Comparison of ENCODE assay signal across 13 cellular contexts in the genomic region with DNA sequence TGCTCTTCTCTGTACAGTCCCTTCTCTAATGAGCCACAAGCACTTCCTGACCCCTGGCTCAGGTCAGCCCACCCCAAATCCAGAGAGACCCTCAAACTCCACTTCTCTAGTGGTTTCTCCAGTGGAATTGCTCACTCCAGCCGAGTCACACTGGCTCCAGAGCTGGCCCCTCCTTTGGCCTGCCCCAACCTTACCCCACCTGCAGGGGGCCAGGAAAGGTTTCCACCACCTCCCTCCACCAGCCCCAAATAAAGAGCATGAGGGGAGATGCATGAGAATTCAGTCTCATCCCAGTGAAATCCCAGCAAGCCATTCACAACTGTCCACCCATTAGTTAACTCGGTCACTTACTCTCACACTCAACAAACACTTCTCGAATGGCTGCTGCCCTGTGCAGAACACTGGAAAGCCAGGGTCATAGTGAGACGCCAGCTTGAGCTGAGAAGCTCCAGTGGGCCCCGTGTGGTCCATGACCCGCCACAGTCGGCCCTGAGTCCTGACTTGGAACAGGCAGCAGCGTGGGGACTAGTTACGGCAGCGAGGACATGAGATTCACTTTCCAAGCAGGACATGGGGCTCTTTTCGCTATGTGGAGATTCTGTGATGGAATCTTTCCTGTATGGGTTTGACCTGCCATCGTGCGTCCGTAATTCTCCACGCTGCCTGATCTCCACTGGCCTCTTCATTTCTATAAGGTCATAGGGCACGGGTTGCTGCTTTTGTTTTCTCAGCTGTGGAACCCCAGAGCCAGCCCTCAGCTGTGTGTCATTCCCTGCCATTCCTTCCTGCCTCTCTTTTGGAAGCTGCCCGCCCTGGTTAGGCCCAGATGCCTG. TPM values are rescaled to one million over a fixed set of nuclear protein-coding genes. Genes with fewer than 3 reads are reported as not detected.
DNase-seq lines count a peak whose midpoint lies in the region; TF ChIP-seq lines count a peak whose summit lies in the region.
"Had no signal": no experiment of that assay in that cellular context is flagged by ENCODE, and none has a peak within 500 bp of the region (broad histone marks: within the 10 kb centered on the region; RNA-seq: fewer than 3 reads in every experiment).

No MANE protein-coding gene starts in this region.

- no peak overlapping the region for H3K27ac ChIP-seq in BLaER1 treated with 17β-estradiol and CSF1 and Interleukin-3, amounts not matched to agents 10 nM and 100 nM
- H3K27ac ChIP-seq in HEK293 (ENCODE audit: extremely low read depth, low read depth, low read length) (no peak overlapping the region), mesenchymal stem cell (ENCODE audit: low read length, poor library complexity, severe bottlenecking) (peak overlapping the region; percentile 89), MM.1S (ENCODE audit: low read length) (no peak overlapping the region)

- H2BK120ac ChIP-seq in mesenchymal stem cell (ENCODE audit: low read depth, low read length): no peak overlapping the region

- in situ Hi-C loops in astrocyte of the cerebellum (cut with HindIII; ENCODE audit: low sequenced_read_pairs): no loop called here

- no peak overlapping the region for H3K9ac ChIP-seq in BLaER1 treated with 17β-estradiol and CSF1 and Interleukin-3, amounts not matched to agents 10 nM and 100 nM
- H3K9ac ChIP-seq in mesenchymal stem cell (ENCODE audit: low read length) (no peak overlapping the region), MM.1S (ENCODE audit: low read length) (no peak overlapping the region)

- POLR2A ChIA-PET in HEK293 (lab: Yijun Ruan, JAX): no interaction called here

- H2AFZ ChIP-seq in mesenchymal stem cell (ENCODE audit: low read depth, low read length): no peak overlapping the region
- H2AFZ ChIP-seq in MM.1S (ENCODE audit: low read length): no peak overlapping the region

- peaks cover 47 to 72% (median 60%) of the 10 kb centered on the region in 10 experiments for H3K4me1 ChIP-seq in BLaER1 treated with 17β-estradiol and CSF1 and Interleukin-3, amounts not matched to agents 10 nM and 100 nM
- no peaks in the 10 kb centered on the region for H3K4me1 ChIP-seq in HEK293 (ENCODE audit: control insufficient read depth, insufficient read depth, low read length)
- H3K4me1 ChIP-seq in mesenchymal stem cell (ENCODE audit: control insufficient read depth, insufficient read depth, low read depth, low read length): peaks cover 70% of the 10 kb centered on the region
- peaks cover 23% of the 10 kb centered on the region for H3K4me1 ChIP-seq in MM.1S (ENCODE audit: low read length)

- no peak for TF ChIP-seq CTCF in HEK293 (tag by site-specific recombination; IDR thresholded peaks at IDR 0.05)
- peak; percentile 13 for TF ChIP-seq CTCF in astrocyte of the cerebellum (IDR thresholded peaks at IDR 0.05; ENCODE audit: low read depth, low read length, missing control alignments)
- no peak for TF ChIP-seq CTCF in MM.1S (IDR thresholded peaks at IDR 0.05; ENCODE audit: low read length)

- H3K36me3 ChIP-seq in BLaER1 treated with 17β-estradiol and CSF1 and Interleukin-3, amounts not matched to agents 10 nM and 100 nM: no peaks in the 10 kb centered on the region
- H3K36me3 ChIP-seq in HEK293 (ENCODE audit: control insufficient read depth in 2 of 2, insufficient read depth in 1 of 2, low read length in 2 of 2) (no peaks in the 10 kb centered on the region), mesenchymal stem cell (ENCODE audit: control insufficient read depth in 1 of 2, insufficient read depth in 2 of 2, low read depth in 1 of 2, low read length in 2 of 2) (no peaks in the 10 kb centered on the region), MM.1S (replicated peaks; ENCODE audit: insufficient read depth, low read length) (no peaks in the 10 kb centered on the region)

- peak overlapping the region; percentile 19 for H2AK5ac ChIP-seq in mesenchymal stem cell (ENCODE audit: low read length, severe bottlenecking)

- H3K14ac ChIP-seq in mesenchymal stem cell (ENCODE audit: low read length in 2 of 2): no peak overlapping the region

- CTCF ChIA-PET in HEK293 (lab: Yijun Ruan, JAX): interaction anchor here (0.9 to 1.5 kb wide), 3 partner anchors 12 to 54 kb away, joined by 3 to 4 read pairs (median 4); no protein-coding TSS in a partner anchor

- no peaks in the 10 kb centered on the region for H3K27me3 ChIP-seq in BLaER1 treated with 17β-estradiol and CSF1 and Interleukin-3, amounts not matched to agents 10 nM and 100 nM
- H3K27me3 ChIP-seq in mesenchymal stem cell (ENCODE audit: control insufficient read depth in 1 of 2, insufficient read depth in 1 of 2, low read length in 2 of 2): peaks cover 0 to 77% of the 10 kb centered on the region in 2 experiments
- 0 out of 2 replicates have a peak, but pooled peaks cover 4% of the 10 kb centered on the region for H3K27me3 ChIP-seq in MM.1S (replicated peaks; ENCODE audit: insufficient read depth, low read length)

- H2BK5ac ChIP-seq in mesenchymal stem cell (ENCODE audit: low read depth, low read length, poor library complexity, severe bottlenecking): peak overlapping the region; percentile 75

- no peaks in the 10 kb centered on the region for H3K9me3 ChIP-seq in BLaER1 treated with 17β-estradiol and CSF1 and Interleukin-3, amounts not matched to agents 10 nM and 100 nM (replicated peaks in 1 of 11)
- no peaks in the 10 kb centered on the region for H3K9me3 ChIP-seq in HEK293 (ENCODE audit: control insufficient read depth, insufficient read depth, low read depth, low read length)
- no peaks in the 10 kb centered on the region for H3K9me3 ChIP-seq in mesenchymal stem cell (ENCODE audit: control insufficient read depth, low read length)
- no peaks in the 10 kb centered on the region for H3K9me3 ChIP-seq in MM.1S (replicated peaks; ENCODE audit: insufficient read depth, low read length)

- H2BK15ac ChIP-seq in mesenchymal stem cell (ENCODE audit: low read depth, poor library complexity, severe bottlenecking): no peak overlapping the region

- H3K4me3 ChIP-seq in BLaER1 treated with 17β-estradiol and CSF1 and Interleukin-3, amounts not matched to agents 10 nM and 100 nM: no peak overlapping the region
- H3K4me3 ChIP-seq in HEK293 (ENCODE audit: low read depth, low read length) (no peak overlapping the region), astrocyte of the cerebellum (ENCODE audit: low read depth, low read length) (no peak overlapping the region), mesenchymal stem cell (ENCODE audit: insufficient read depth in 1 of 2, low read depth in 1 of 2, low read length in 2 of 2) (no peak overlapping the region), MM.1S (ENCODE audit: low read length) (no peak overlapping the region)

- no peak overlapping the region for H4K8ac ChIP-seq in mesenchymal stem cell (ENCODE audit: low read length)

- 76% methylated on average over 17 of the region's 17 CpGs for WGBS in mesenchymal stem cell

- peaks cover 2% of the 10 kb centered on the region for H3K79me1 ChIP-seq in mesenchymal stem cell (replicated peaks; ENCODE audit: low read length, poor library complexity, severe bottlenecking)

- peaks cover 4% of the 10 kb centered on the region; the same call in 1 of the 2 replicates for H3F3A ChIP-seq in MM.1S (ENCODE audit: insufficient read depth, low read length)

- no peak for DNase-seq in astrocyte of the cerebellum (ENCODE audit: low read depth)
- no peak for DNase-seq in mesenchymal stem cell
- no peak for DNase-seq in Kasumi-1 (lab: John Stamatoyannopoulos, UW)
- DNase-seq in MM.1S: no peak
- DNase-seq in NCI-H1436 treated with DMSO at 0.1 percent for 48 hours (lab: John Stamatoyannopoulos, UW): no peak
- no peak for DNase-seq in HT-29 (ENCODE audit: low spot score)
- DNase-seq: activated CD4-positive, alpha-beta T cell treated with anti-CD3 and anti-CD28 coated beads, Interleukin-2, amount 10 ng/mL, durations not matched to agents 7 days and 5 days; CD8-positive, alpha-beta T cell; stimulated activated CD4-positive, alpha-beta T cell treated with anti-CD3 and anti-CD28 coated beads, Interleukin-2, amount 100 ng/mL, for 48 hours; stimulated activated naive CD4-positive, alpha-beta T cell had no signal

- no peaks in the 10 kb centered on the region for H3K79me2 ChIP-seq in MM.1S (ENCODE audit: low read length)

- H3K4me2 ChIP-seq in BLaER1 treated with 17β-estradiol and CSF1 and Interleukin-3, amounts not matched to agents 10 nM and 100 nM: peak overlapping the region; percentile 33 to 70 (median 53); a peak in 20 of 22 replicates
- H3K4me2 ChIP-seq in mesenchymal stem cell (ENCODE audit: low read length, poor library complexity, severe bottlenecking) (peak overlapping the region; percentile 11), MM.1S (ENCODE audit: low read depth, low read length) (no peak overlapping the region)

- H4K91ac ChIP-seq in mesenchymal stem cell (ENCODE audit: low read length): no peak overlapping the region

- no peak overlapping the region for H3K23ac ChIP-seq in mesenchymal stem cell (ENCODE audit: low read length in 2 of 2)

- H2BK12ac ChIP-seq in mesenchymal stem cell (ENCODE audit: low read length in 2 of 2): peak overlapping the region in 1 of 2 experiments; percentile 17

- H3K9me2 ChIP-seq in MM.1S (replicated peaks; ENCODE audit: insufficient read depth, low read length): no peaks in the 10 kb centered on the region

- no peaks in the 10 kb centered on the region for H4K20me1 ChIP-seq in BLaER1 treated with 17β-estradiol and CSF1 and Interleukin-3, amounts not matched to agents 10 nM and 100 nM
- no peaks in the 10 kb centered on the region for H4K20me1 ChIP-seq in MM.1S (ENCODE audit: insufficient read depth, low read length)

- no peak overlapping the region for H3K4ac ChIP-seq in mesenchymal stem cell (ENCODE audit: low read depth in 1 of 2, low read length in 2 of 2)

- H3K18ac ChIP-seq in mesenchymal stem cell (ENCODE audit: low read depth in 1 of 2, low read length in 2 of 2): no peak overlapping the region

TF ChIP-seq in HEK293, 187 proteins besides CTCF, POLR2A, EP300 and RAD21:
- TF ChIP-seq ZNF600 (tag by site-specific recombination; IDR thresholded peaks at IDR 0.05): 0 out of 2 replicates have a peak, but pooled peaks have one; percentile 19
- TF ChIP-seq ZSCAN16 (tag by site-specific recombination; IDR thresholded peaks at IDR 0.05): no peak

RNA-seq across cellular contexts. Expression of gene SLC6A12, which starts 44.2 kb away (rescaled TPM):
- polyA plus RNA-seq in mesenchymal stem cell (2013, experiment 1 of 2): 0.10 TPM
- polyA plus RNA-seq in mesenchymal stem cell (2013, experiment 2 of 2): 0.08 TPM
- total RNA-seq in HT-29 (2014; rRNA removed; shearing (Covaris generic)): 0.13 TPM in 1 of 2 replicates, not detected in the other
- total RNA-seq: activated CD4-positive, alpha-beta T cell treated with anti-CD3 and anti-CD28 coated beads, Interleukin-2, amount 10 ng/mL, durations not matched to agents 7 days and 5 days; bronchial epithelial cell; CD8-positive, alpha-beta T cell had no signal
